ENCODE assay signal across 28 cellular contexts in the genomic region with DNA sequence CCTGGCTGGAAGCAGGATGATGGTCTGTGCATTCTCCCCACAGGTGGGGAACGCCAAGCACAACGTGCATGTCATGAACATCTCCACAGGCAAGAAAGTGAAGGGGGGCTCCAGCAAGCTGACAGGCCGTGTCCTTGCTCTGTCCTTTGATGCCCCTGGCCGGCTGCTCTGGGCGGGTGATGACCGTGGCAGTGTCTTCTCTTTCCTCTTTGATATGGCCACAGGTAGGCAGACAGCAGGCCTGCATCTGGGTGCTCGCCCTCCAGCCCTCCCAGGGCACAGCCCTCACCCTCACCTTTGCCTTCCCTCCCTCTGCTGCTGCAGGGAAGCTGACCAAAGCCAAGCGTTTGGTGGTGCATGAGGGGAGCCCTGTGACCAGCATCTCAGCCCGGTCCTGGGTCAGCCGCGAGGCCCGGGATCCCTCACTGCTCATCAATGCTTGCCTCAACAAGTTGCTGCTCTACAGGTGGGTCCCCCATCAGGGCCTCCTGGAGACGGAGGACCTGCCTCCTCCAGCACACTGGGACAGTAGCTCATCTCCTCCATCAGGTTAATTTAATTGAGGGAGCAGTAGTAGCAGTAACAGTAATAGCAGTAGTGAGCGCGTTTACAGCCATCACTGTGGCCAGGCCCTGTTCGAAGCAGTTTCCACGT.
"Had no signal": no experiment of that assay in that cellular context is flagged by ENCODE, and none has a peak within 500 bp of the region (broad histone marks: within the 10 kb centered on the region; RNA-seq: fewer than 3 reads in every experiment).

No MANE protein-coding gene starts in this region.

- H3K27ac Mint-ChIP-seq: natural killer cell treated with Interleukin-12 subunit alpha and Interleukin-12 subunit beta and Interleukin-15 and Interleukin-18, amount 100 ng/mL, for 72 hours; nephron progenitor cell; stimulated activated effector memory CD8-positive, alpha-beta T cell treated with anti-CD3 and anti-CD28 coated beads, Interleukin-12 subunit alpha, Interleukin-12 subunit beta, amount 100 ng/mL, for 72 hours; stimulated activated naive B cell treated with anti-CD40 and anti-IgM and Interleukin-4, amounts not matched to agents 10 μg/mL and 1 μg/mL and 100 μg/mL, for 72 hours; stimulated activated naive CD8-positive, alpha-beta T cell treated with anti-CD3 and anti-CD28 coated beads, Interleukin-15, Interleukin-2, amounts not matched to agents 100 ng/mL and 50 ng/mL, for 24 hours had no signal

- H3K4me3 Mint-ChIP-seq: naive thymus-derived CD8-positive, alpha-beta T cell; natural killer cell treated with Interleukin-12 subunit alpha and Interleukin-12 subunit beta and Interleukin-15 and Interleukin-18, amount 100 ng/mL, for 72 hours; nephron progenitor cell; neural crest cell; stimulated activated effector memory CD8-positive, alpha-beta T cell treated with anti-CD3 and anti-CD28 coated beads, Interleukin-12 subunit alpha, Interleukin-12 subunit beta, amount 100 ng/mL, for 72 hours; stimulated activated naive B cell treated with anti-CD40 and anti-IgM and Interleukin-4, amounts not matched to agents 10 μg/mL and 1 μg/mL and 100 μg/mL, for 72 hours; stimulated activated naive CD8-positive, alpha-beta T cell treated with anti-CD3 and anti-CD28 coated beads, Interleukin-15, Interleukin-2, amounts not matched to agents 100 ng/mL and 50 ng/mL, for 24 hours had no signal

- H3K9me3 Mint-ChIP-seq: naive thymus-derived CD8-positive, alpha-beta T cell; natural killer cell treated with Interleukin-12 subunit alpha and Interleukin-12 subunit beta and Interleukin-15 and Interleukin-18, amount 100 ng/mL, for 72 hours; stimulated activated effector memory CD8-positive, alpha-beta T cell treated with anti-CD3 and anti-CD28 coated beads, Interleukin-12 subunit alpha, Interleukin-12 subunit beta, amount 100 ng/mL, for 72 hours; stimulated activated naive CD8-positive, alpha-beta T cell treated with anti-CD3 and anti-CD28 coated beads, Interleukin-15, Interleukin-2, amounts not matched to agents 100 ng/mL and 50 ng/mL, for 24 hours had no signal

- H3K36me3 ChIP-seq: ovary had no signal

- ATAC-seq: naive thymus-derived CD8-positive, alpha-beta T cell; natural killer cell treated with Interleukin-12 subunit alpha and Interleukin-12 subunit beta and Interleukin-15 and Interleukin-18, amount 100 ng/mL, for 72 hours; psoas muscle; right cardiac atrium; right lobe of liver; stimulated activated effector memory CD8-positive, alpha-beta T cell treated with anti-CD3 and anti-CD28 coated beads, Interleukin-12 subunit alpha, Interleukin-12 subunit beta, amount 100 ng/mL, for 72 hours; stimulated activated naive B cell treated with anti-CD40 and anti-IgM and Interleukin-4, amounts not matched to agents 10 μg/mL and 1 μg/mL and 100 μg/mL, for 72 hours had no signal

- H3K27me3 ChIP-seq: ovary, right lobe of liver, sigmoid colon, stomach, thyroid gland, tibial nerve, upper lobe of left lung, vagina had no signal

- H3K4me3 ChIP-seq: ovary, psoas muscle, right lobe of liver, sigmoid colon, stomach, thoracic aorta, thyroid gland, tibial nerve, upper lobe of left lung, vagina had no signal

- H3K9me3 ChIP-seq: ovary, psoas muscle, right lobe of liver, sigmoid colon, stomach, thoracic aorta, thyroid gland, tibial nerve, vagina had no signal

- DNase-seq: naive thymus-derived CD8-positive, alpha-beta T cell; nephron progenitor cell; occipital lobe; ovary; psoas muscle; right cardiac atrium; right lobe of liver; sigmoid colon; small intestine; stimulated activated CD4-positive, alpha-beta T cell treated with anti-CD3 and anti-CD28 coated beads, Interleukin-15, amount 100 ng/mL, for 24 hours; stimulated activated CD4-positive, alpha-beta T cell treated with anti-CD3 and anti-CD28 coated beads, Interleukin-2, amount 100 ng/mL, for 24 hours; stimulated activated CD4-positive, alpha-beta T cell treated with anti-CD3 and anti-CD28 coated beads, Interleukin-2, amount 100 ng/mL, for 48 hours; stimulated activated CD4-positive, alpha-beta T cell treated with anti-CD3 and anti-CD28 coated beads, Interleukin-4, amount 100 ng/mL, for 24 hours; stimulated activated naive B cell treated with anti-CD40 and anti-IgM and Interleukin-4, amounts not matched to agents 10 μg/mL and 1 μg/mL and 100 μg/mL, for 72 hours; stimulated activated naive CD4-positive, alpha-beta T cell treated with Interleukin-2 at 50 U/mL for 16 hours; stomach; thyroid gland; trophoblast cell had no signal

- H3K27ac ChIP-seq: ovary, parathyroid adenoma, psoas muscle, right lobe of liver, sigmoid colon, stomach, thoracic aorta, thyroid gland, tibial nerve, upper lobe of left lung, vagina had no signal

- H3K27me3 Mint-ChIP-seq: natural killer cell treated with Interleukin-12 subunit alpha and Interleukin-12 subunit beta and Interleukin-15 and Interleukin-18, amount 100 ng/mL, for 72 hours; progenitor cell of endocrine pancreas; stimulated activated naive B cell treated with anti-CD40 and anti-IgM and Interleukin-4, amounts not matched to agents 10 μg/mL and 1 μg/mL and 100 μg/mL, for 72 hours; stimulated activated naive CD8-positive, alpha-beta T cell treated with anti-CD3 and anti-CD28 coated beads, Interleukin-15, Interleukin-2, amounts not matched to agents 100 ng/mL and 50 ng/mL, for 24 hours had no signal

- H3K4me1 ChIP-seq: parathyroid adenoma, psoas muscle, right lobe of liver had no signal
